ENCODE assay signal across 1 cellular context in the genomic region with DNA sequence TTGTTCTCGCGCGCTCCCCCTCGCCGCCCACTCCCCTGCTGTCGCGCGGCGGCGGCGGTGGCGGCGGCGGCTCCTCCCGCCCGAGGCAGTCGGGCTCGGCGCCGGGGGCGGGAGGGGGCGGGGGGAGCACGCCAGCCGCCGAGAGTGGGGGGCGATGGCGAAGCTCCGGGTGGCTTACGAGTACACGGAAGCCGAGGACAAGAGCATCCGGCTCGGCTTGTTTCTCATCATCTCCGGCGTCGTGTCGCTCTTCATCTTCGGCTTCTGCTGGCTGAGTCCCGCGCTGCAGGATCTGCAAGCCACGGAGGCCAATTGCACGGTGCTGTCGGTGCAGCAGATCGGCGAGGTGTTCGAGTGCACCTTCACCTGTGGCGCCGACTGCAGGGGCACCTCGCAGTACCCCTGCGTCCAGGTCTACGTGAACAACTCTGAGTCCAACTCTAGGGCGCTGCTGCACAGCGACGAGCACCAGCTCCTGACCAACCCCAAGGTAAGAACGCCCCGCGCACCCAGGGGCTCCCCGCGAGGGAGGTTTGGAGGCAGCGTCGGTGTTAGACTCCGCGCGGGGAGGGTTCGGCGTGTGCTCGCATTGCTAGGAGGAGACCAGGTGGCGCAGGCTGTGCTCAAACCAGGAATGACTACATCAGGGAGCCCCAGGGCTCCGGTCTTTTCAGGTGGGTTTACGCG.
A peak's percentile ranks its signal among the peaks of the same experiment; 100 is the strongest.
TF ChIP-seq lines count a peak whose summit lies in the region.

No MANE protein-coding gene starts in this region.

TF ChIP-seq in H1, 55 proteins besides CTCF, POLR2A, EP300 and RAD21:
- TF ChIP-seq TAF1 (IDR thresholded peaks at IDR 0.05; ENCODE audit: low read depth, low read length) (no peak), PHF8 (conservative IDR thresholded peaks at IDR 0.05; ENCODE audit: low read depth, low read length) (no peak), NRF1 (IDR thresholded peaks at IDR 0.05; ENCODE audit: low read depth, low read length) (no peak), YY1 (IDR thresholded peaks at IDR 0.05; ENCODE audit: low read depth, low read length) (no peak), ZNF274 (IDR thresholded peaks at IDR 0.05; ENCODE audit: borderline replicate concordance, extremely low read depth, low read length) (no peak), TAF7 (optimal IDR thresholded peaks at IDR 0.05; ENCODE audit: borderline replicate concordance, low read depth, low read length) (no peak), KDM4A (IDR thresholded peaks at IDR 0.05; ENCODE audit: low read depth, low read length, severe bottlenecking) (peak; percentile 96), SIN3A (conservative IDR thresholded peaks at IDR 0.05 in 1 of 2, IDR thresholded peaks at IDR 0.05 in 1 of 2; ENCODE audit: low read depth in 1 of 2, low read length in 2 of 2) (0 out of 4 replicates have a peak, but pooled peaks of 1 of the 2 experiments have one; percentile 9), TBP (IDR thresholded peaks at IDR 0.05; ENCODE audit: low read depth, low read length) (no peak), GTF2F1 (IDR thresholded peaks at IDR 0.05; ENCODE audit: borderline replicate concordance, low read depth, low read length) (no peak), BACH1 (IDR thresholded peaks at IDR 0.05; ENCODE audit: low read length) (0 out of 2 replicates have a peak, but pooled peaks have one; percentile 18), CREB1 (IDR thresholded peaks at IDR 0.05) (0 out of 2 replicates have a peak, but pooled peaks have one; percentile 8), EGR1 (IDR thresholded peaks at IDR 0.05; ENCODE audit: borderline replicate concordance, low read depth, low read length) (no peak), POU5F1 (IDR thresholded peaks at IDR 0.05; ENCODE audit: low read depth, low read length) (no peak), SIRT6 (IDR thresholded peaks at IDR 0.05; ENCODE audit: low read length) (no peak), CEBPB (IDR thresholded peaks at IDR 0.05; ENCODE audit: low read depth, low read length) (no peak), CTBP2 (IDR thresholded peaks at IDR 0.05; ENCODE audit: borderline replicate concordance, insufficient read depth, insufficient read length, low read length) (peak; percentile 78), RNF2 (IDR thresholded peaks at IDR 0.05; ENCODE audit: borderline replicate concordance, low read depth, low read length, missing control alignments, poor library complexity, severe bottlenecking) (no peak), SAP30 (IDR thresholded peaks at IDR 0.05; ENCODE audit: insufficient read depth, insufficient replicate concordance, low read length) (peak; percentile 65), RXRA (IDR thresholded peaks at IDR 0.05; ENCODE audit: insufficient read depth, low read depth, low read length) (no peak), CBX8 (IDR thresholded peaks at IDR 0.05; ENCODE audit: borderline replicate concordance, low read depth, low read length) (no peak), RBBP5 (IDR thresholded peaks at IDR 0.05; ENCODE audit: borderline replicate concordance, low read depth, low read length) (peak; percentile 88), SP2 (IDR thresholded peaks at IDR 0.05; ENCODE audit: low read length) (no peak)
- TF ChIP-seq, protein P1, sequence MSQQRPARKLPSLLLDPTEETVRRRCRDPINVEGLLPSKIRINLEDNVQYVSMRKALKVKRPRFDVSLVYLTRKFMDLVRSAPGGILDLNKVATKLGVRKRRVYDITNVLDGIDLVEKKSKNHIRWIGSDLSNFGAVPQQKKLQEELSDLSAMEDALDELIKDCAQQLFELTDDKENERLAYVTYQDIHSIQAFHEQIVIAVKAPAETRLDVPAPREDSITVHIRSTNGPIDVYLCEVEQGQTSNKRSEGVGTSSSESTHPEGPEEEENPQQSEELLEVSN (IDR thresholded peaks at IDR 0.05): peak; percentile 55
- TF ChIP-seq, protein P2, sequence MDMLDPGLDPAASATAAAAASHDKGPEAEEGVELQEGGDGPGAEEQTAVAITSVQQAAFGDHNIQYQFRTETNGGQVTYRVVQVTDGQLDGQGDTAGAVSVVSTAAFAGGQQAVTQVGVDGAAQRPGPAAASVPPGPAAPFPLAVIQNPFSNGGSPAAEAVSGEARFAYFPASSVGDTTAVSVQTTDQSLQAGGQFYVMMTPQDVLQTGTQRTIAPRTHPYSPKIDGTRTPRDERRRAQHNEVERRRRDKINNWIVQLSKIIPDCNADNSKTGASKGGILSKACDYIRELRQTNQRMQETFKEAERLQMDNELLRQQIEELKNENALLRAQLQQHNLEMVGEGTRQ (IDR thresholded peaks at IDR 0.05; ENCODE audit: low read length): no peak
- TF ChIP-seq, protein P3, sequence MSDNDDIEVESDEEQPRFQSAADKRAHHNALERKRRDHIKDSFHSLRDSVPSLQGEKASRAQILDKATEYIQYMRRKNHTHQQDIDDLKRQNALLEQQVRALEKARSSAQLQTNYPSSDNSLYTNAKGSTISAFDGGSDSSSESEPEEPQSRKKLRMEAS (IDR thresholded peaks at IDR 0.05): peak; percentile 53
